Comparison of ENCODE assay signal across 35 cellular contexts in the genomic region with DNA sequence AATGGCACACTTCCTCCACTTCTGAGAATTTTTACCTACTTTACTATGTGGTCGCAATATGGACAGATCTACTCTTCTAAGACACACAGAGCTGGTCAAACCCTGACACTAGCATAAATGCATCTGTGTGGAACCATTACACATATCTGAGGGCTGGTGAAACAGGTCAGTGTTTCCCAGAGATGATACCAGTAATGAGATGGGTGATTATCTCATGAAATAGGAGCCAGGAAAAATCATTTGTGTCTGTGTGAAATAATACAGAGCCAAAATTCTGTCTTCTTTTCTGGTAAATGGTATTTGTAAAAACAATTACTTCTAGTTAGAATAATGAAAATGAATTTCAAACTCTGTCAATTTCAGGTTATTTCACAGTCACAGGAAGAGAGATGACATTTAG.
"Had no signal": no experiment of that assay in that cellular context is flagged by ENCODE, and none has a peak within 500 bp of the region (broad histone marks: within the 10 kb centered on the region; RNA-seq: fewer than 3 reads in every experiment).

No MANE protein-coding gene starts in this region.

- H3K9me3 ChIP-seq: MG63 had no signal

- H3K9ac ChIP-seq: KMS-11 had no signal

- H3K27me3 ChIP-seq: MG63 had no signal

- H3K4me2 ChIP-seq: KMS-11 had no signal

- H3K36me3 ChIP-seq: MG63 had no signal

- H3K4me3 ChIP-seq: MG63 had no signal

- H3K27ac ChIP-seq: KMS-11 had no signal

- DNase-seq: Karpas-422, Kasumi-1, KG1, MG63, MM.1S, MV-4-11, NCI-H1048, NCI-H1092, NCI-H1092 treated with DMSO at 0.1 percent for 48 hours, NCI-H1105, NCI-H1105 treated with DMSO at 0.1 percent for 48 hours, NCI-H1417, NCI-H1417 treated with DMSO at 0.1 percent for 48 hours, NCI-H1436, NCI-H1436 treated with DMSO at 0.1 percent for 48 hours, NCI-H146, NCI-H1694, NCI-H1694 treated with DMSO at 0.1 percent for 48 hours, NCI-H187, NCI-H187 treated with DMSO at 0.1 percent for 48 hours, NCI-H1930, NCI-H2029, NCI-H2029 treated with DMSO at 0.1 percent for 48 hours, NCI-H2081, NCI-H2081 treated with DMSO at 0.1 percent for 48 hours, NCI-H2107, NCI-H2171, NCI-H2171 treated with DMSO at 0.1 percent for 48 hours, NCI-H2227 treated with DMSO at 0.1 percent for 48 hours, NCI-H226, NCI-H345, NCI-H446, NCI-H446 treated with DMSO at 0.1 percent for 48 hours, NCI-H510A had no signal
